10 cellular contexts compared by ENCODE assay signal in the genomic region with DNA sequence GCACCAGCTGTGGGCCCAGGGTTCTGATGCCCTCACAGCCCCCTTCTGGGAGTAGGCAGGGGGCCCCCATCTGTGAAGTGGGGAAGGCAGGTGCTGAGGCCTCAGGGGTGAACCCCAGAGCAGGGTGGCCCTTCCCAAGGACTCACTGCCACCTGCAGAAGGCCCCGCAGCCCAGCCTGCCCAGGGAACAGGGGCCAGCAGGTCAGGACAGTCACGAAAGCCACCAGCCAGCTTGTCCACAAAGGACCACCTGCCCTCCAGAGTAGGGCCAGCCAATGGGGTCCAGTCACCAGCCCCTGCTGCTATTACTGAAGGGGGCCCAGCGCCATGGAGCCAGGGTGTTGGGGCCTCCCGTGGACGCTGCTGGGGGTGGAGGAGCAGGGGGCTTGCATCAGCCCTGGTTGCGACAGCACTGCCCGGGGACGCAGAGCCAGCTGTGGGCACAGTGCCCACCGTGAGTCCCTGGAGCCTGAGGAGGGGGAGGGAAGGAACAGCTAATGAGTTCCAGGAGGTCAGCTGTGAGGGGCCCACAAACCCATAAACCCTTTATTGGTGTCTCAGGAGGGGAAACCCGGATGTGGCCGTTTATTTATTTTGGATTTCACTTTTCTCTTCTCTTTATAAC. TPM values are rescaled to one million over a fixed set of nuclear protein-coding genes. Genes with fewer than 3 reads are reported as not detected.
DNase-seq lines count a peak whose midpoint lies in the region; ATAC-seq, FAIRE-seq and TF ChIP-seq lines count a peak whose summit lies in the region.
"Had no signal": no experiment of that assay in that cellular context is flagged by ENCODE, and none has a peak within 500 bp of the region (broad histone marks: within the 10 kb centered on the region; RNA-seq: fewer than 3 reads in every experiment).

No MANE protein-coding gene starts in this region.

- H3K4me3 ChIP-seq in HEK293 (ENCODE audit: low read depth, low read length), result no peak overlapping the region
- H3K4me3 ChIP-seq in smooth muscle cell, result no peak overlapping the region

- H3K9me3 ChIP-seq in HEK293 (ENCODE audit: control insufficient read depth, insufficient read depth, low read depth, low read length) (no peaks in the 10 kb centered on the region), smooth muscle cell (replicated peaks; ENCODE audit: low read depth) (no peaks in the 10 kb centered on the region)

- H4K20me1 ChIP-seq in smooth muscle cell (ENCODE audit: low read depth), result no peaks in the 10 kb centered on the region

- intact Hi-C loops in Right ventricle myocardium superior (cut with DNase I), result no loop called here

- no peak for FAIRE-seq in H54 (lab: Jason Lieb, UNC)

- H3K79me2 ChIP-seq in smooth muscle cell (ENCODE audit: low read depth), result no peaks in the 10 kb centered on the region

- no peaks in the 10 kb centered on the region for H3K36me3 Mint-ChIP-seq in activated CD8-positive, alpha-beta memory T cell treated with anti-CD3 and anti-CD28 coated beads, Interleukin-2, amount 10 ng/mL, durations not matched to agents 7 days and 5 days

- CTCF ChIA-PET in HEK293 (lab: Yijun Ruan, JAX), result interaction anchor here (1.6 kb wide), 1 partner anchor 23 kb away, joined by 3 read pairs; no protein-coding TSS in a partner anchor
- CTCF ChIA-PET in activated CD8-positive, alpha-beta memory T cell treated with anti-CD3 and anti-CD28 coated beads, Interleukin-2, amount 10 ng/mL, durations not matched to agents 7 days and 5 days (lab: Charles Lee), result no interaction called here

- DNase-seq in T1000 (lab: John Stamatoyannopoulos, UW) (peak; percentile 73), Right ventricle myocardium superior (peak; percentile 82), smooth muscle cell (lab: John Stamatoyannopoulos, UW; ENCODE audit: unreplicated experiment) (no peak), HCEC 1CT (no peak), H54 (ENCODE audit: insufficient read length, low spot score) (no peak)
- no peak for DNase-seq in activated CD8-positive, alpha-beta memory T cell treated with anti-CD3 and anti-CD28 coated beads, Interleukin-2, amount 10 ng/mL, durations not matched to agents 7 days and 5 days
- DNase-seq: kidney glomerular epithelial cell, NCI-H1436 had no signal

- no peak overlapping the region for H3K27ac Mint-ChIP-seq in activated CD8-positive, alpha-beta memory T cell treated with anti-CD3 and anti-CD28 coated beads, Interleukin-2, amount 10 ng/mL, durations not matched to agents 7 days and 5 days

- ATAC-seq in Right ventricle myocardium superior (ENCODE audit: poor library complexity) (peak; percentile 50), HG02870 (IDR thresholded peaks at IDR 0.05; ENCODE audit: unreplicated experiment) (no peak)
- no peak for ATAC-seq in activated CD8-positive, alpha-beta memory T cell treated with anti-CD3 and anti-CD28 coated beads, Interleukin-2, amount 10 ng/mL, durations not matched to agents 7 days and 5 days

- POLR2A ChIA-PET in HEK293 (lab: Yijun Ruan, JAX), result interaction anchor here (0.5 kb wide), 1 partner anchor 60 kb away, joined by 3 read pairs; no protein-coding TSS in a partner anchor

- H3K36me3 ChIP-seq in HEK293 (ENCODE audit: control insufficient read depth in 2 of 2, insufficient read depth in 1 of 2, low read length in 2 of 2), result no peaks in the 10 kb centered on the region
- no peaks in the 10 kb centered on the region for H3K36me3 ChIP-seq in smooth muscle cell (ENCODE audit: low read depth)

- H3K4me2 ChIP-seq in smooth muscle cell, result peak overlapping the region; percentile 26

- no peaks in the 10 kb centered on the region for H3F3A ChIP-seq in smooth muscle cell (ENCODE audit: low read depth)

- no peak for TF ChIP-seq POLR2A in H54 (IDR thresholded peaks at IDR 0.05; ENCODE audit: low read depth, low read length)

- H3K9ac ChIP-seq in smooth muscle cell (ENCODE audit: low read depth), result no peak overlapping the region

- H3K4me1 ChIP-seq in HEK293 (ENCODE audit: control insufficient read depth, insufficient read depth, low read length) (peaks cover 16% of the 10 kb centered on the region), smooth muscle cell (ENCODE audit: low read depth) (no peaks in the 10 kb centered on the region)

- H3K27ac ChIP-seq in HEK293 (ENCODE audit: extremely low read depth, low read depth, low read length), result peak overlapping the region; percentile 80; the same call in 1 of the 2 replicates
- no peak overlapping the region for H3K27ac ChIP-seq in smooth muscle cell (ENCODE audit: low read depth)

- H3K27me3 ChIP-seq in smooth muscle cell (ENCODE audit: low read depth), result peaks cover 24% of the 10 kb centered on the region

- H3K9me3 Mint-ChIP-seq in activated CD8-positive, alpha-beta memory T cell treated with anti-CD3 and anti-CD28 coated beads, Interleukin-2, amount 10 ng/mL, durations not matched to agents 7 days and 5 days (ENCODE audit: low read depth), result no peaks in the 10 kb centered on the region

- no peak overlapping the region for H3K4me3 Mint-ChIP-seq in activated CD8-positive, alpha-beta memory T cell treated with anti-CD3 and anti-CD28 coated beads, Interleukin-2, amount 10 ng/mL, durations not matched to agents 7 days and 5 days

- H2AFZ ChIP-seq in smooth muscle cell (ENCODE audit: low read depth), result no peak overlapping the region

- no peaks in the 10 kb centered on the region for H3K4me1 Mint-ChIP-seq in activated CD8-positive, alpha-beta memory T cell treated with anti-CD3 and anti-CD28 coated beads, Interleukin-2, amount 10 ng/mL, durations not matched to agents 7 days and 5 days

- WGBS in smooth muscle cell (ENCODE audit: low lambda C conversion rate), result 58% methylated on average over 11 of the region's 11 CpGs

- no peak for TF ChIP-seq CTCF in HEK293 (tag by site-specific recombination; IDR thresholded peaks at IDR 0.05)
- TF ChIP-seq CTCF in smooth muscle cell (IDR thresholded peaks at IDR 0.05; ENCODE audit: borderline replicate concordance, insufficient read depth, poor library complexity, severe bottlenecking), result no peak

- H3K27me3 Mint-ChIP-seq in activated CD8-positive, alpha-beta memory T cell treated with anti-CD3 and anti-CD28 coated beads, Interleukin-2, amount 10 ng/mL, durations not matched to agents 7 days and 5 days, result peaks cover 5% of the 10 kb centered on the region

TF ChIP-seq in HEK293, 187 proteins besides CTCF, POLR2A, EP300 and RAD21 (continues in another document):
- no peak for TF ChIP-seq KLF9 (tag by site-specific recombination; IDR thresholded peaks at IDR 0.05; ENCODE audit: low read depth)
- TF ChIP-seq ZNF560 (tag by site-specific recombination; IDR thresholded peaks at IDR 0.05; ENCODE audit: borderline replicate concordance), result no peak
- TF ChIP-seq HOXA7 (CRISPR knock-in tag; IDR thresholded peaks at IDR 0.05; ENCODE audit: borderline replicate concordance), result no peak
- TF ChIP-seq GLIS1 (tag by site-specific recombination; IDR thresholded peaks at IDR 0.05), result peak; percentile 93
- TF ChIP-seq ZNF112 (tag by site-specific recombination; IDR thresholded peaks at IDR 0.05), result no peak
- TF ChIP-seq, protein P1, sequence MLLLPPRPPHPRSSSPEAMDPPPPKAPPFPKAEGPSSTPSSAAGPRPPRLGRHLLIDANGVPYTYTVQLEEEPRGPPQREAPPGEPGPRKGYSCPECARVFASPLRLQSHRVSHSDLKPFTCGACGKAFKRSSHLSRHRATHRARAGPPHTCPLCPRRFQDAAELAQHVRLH (tag by site-specific recombination; IDR thresholded peaks at IDR 0.05), result no peak; the same call in 1 of the 2 replicates
- TF ChIP-seq, protein P2, sequence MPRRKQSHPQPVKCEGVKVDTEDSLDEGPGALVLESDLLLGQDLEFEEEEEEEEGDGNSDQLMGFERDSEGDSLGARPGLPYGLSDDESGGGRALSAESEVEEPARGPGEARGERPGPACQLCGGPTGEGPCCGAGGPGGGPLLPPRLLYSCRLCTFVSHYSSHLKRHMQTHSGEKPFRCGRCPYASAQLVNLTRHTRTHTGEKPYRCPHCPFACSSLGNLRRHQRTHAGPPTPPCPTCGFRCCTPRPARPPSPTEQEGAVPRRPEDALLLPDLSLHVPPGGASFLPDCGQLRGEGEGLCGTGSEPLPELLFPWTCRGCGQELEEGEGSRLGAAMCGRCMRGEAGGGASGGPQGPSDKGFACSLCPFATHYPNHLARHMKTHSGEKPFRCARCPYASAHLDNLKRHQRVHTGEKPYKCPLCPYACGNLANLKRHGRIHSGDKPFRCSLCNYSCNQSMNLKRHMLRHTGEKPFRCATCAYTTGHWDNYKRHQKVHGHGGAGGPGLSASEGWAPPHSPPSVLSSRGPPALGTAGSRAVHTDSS (tag by site-specific recombination; IDR thresholded peaks at IDR 0.05), result no peak
- TF ChIP-seq, protein P3, sequence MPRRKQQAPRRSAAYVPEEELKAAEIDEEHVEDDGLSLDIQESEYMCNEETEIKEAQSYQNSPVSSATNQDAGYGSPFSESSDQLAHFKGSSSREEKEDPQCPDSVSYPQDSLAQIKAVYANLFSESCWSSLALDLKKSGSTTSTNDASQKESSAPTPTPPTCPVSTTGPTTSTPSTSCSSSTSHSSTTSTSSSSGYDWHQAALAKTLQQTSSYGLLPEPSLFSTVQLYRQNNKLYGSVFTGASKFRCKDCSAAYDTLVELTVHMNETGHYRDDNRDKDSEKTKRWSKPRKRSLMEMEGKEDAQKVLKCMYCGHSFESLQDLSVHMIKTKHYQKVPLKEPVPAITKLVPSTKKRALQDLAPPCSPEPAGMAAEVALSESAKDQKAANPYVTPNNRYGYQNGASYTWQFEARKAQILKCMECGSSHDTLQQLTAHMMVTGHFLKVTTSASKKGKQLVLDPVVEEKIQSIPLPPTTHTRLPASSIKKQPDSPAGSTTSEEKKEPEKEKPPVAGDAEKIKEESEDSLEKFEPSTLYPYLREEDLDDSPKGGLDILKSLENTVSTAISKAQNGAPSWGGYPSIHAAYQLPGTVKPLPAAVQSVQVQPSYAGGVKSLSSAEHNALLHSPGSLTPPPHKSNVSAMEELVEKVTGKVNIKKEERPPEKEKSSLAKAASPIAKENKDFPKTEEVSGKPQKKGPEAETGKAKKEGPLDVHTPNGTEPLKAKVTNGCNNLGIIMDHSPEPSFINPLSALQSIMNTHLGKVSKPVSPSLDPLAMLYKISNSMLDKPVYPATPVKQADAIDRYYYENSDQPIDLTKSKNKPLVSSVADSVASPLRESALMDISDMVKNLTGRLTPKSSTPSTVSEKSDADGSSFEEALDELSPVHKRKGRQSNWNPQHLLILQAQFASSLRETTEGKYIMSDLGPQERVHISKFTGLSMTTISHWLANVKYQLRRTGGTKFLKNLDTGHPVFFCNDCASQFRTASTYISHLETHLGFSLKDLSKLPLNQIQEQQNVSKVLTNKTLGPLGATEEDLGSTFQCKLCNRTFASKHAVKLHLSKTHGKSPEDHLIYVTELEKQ (tag by site-specific recombination; IDR thresholded peaks at IDR 0.05; ENCODE audit: borderline replicate concordance), result no peak
- no peak for TF ChIP-seq PRDM1 (tag by site-specific recombination; IDR thresholded peaks at IDR 0.05)
- TF ChIP-seq ZNF510 (tag by site-specific recombination; IDR thresholded peaks at IDR 0.05; ENCODE audit: insufficient replicate concordance), result no peak

RNA-seq across cellular contexts. Expression of a gene that starts 11.5 kb away (rescaled TPM):
- total RNA-seq in Right ventricle myocardium superior, result 8.0 TPM
- 0.36 and 0.81 TPM in 2 replicates for total RNA-seq in smooth muscle cell
- polyA plus RNA-seq in smooth muscle cell, result 1.1 and 3.0 TPM in 2 replicates
- total RNA-seq in activated CD8-positive, alpha-beta memory T cell treated with anti-CD3 and anti-CD28 coated beads, Interleukin-2, amount 10 ng/mL, durations not matched to agents 7 days and 5 days, result 1 to 10 TPM; 3.6 to 4.6 TPM

Comparison
In these comparisons a context has a peak if more than half of its experiments do, and no peak if none do; other contexts are left out.
1. DNase-seq: peak in T1000 (single experiment) and Right ventricle myocardium superior (single experiment); none in smooth muscle cell (single experiment), HCEC 1CT (single experiment), H54 (single experiment) and activated CD8-positive, alpha-beta memory T cell treated with anti-CD3 and anti-CD28 coated beads, Interleukin-2, amount 10 ng/mL, durations not matched to agents 7 days and 5 days (single experiment).